14 cellular contexts compared by ENCODE assay signal in the genomic region with DNA sequence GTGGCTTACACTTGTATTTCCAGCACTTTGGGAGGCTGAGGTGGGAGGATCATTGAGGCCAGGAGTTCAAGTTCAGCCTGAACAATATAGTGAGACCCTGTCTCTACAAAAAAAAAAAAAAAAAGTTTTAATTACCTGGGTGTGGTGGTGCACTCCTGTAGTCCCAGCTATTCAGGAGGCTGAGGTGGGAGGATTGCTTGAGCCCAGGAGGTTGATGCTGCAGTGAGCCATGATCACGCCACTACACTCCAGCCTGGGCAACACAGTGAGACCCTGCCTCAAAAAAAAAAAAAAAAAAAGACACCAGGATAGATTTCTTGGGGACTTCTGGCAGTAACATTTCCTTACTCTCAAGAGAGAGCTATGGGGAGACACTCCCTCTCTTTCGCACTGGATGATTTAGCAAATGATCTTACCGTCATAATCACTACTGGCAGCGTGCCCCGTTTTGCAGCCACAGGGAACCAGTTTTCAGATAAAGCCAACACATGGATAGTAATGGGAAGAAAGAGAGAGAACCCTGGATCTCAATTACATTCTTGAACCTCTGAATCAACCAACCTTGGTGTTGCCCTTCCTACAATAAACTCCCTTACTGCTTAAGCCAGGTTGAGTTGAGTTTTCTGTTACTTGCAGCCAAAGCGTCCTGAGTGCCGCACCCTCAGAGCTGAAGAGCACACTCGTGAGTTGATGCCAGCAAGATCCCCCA. TPM values are rescaled to one million over a fixed set of nuclear protein-coding genes. Genes with fewer than 3 reads are reported as not detected.
A peak's percentile ranks its signal among the peaks of the same experiment; 100 is the strongest.
DNase-seq lines count a peak whose midpoint lies in the region; ATAC-seq, FAIRE-seq and TF ChIP-seq lines count a peak whose summit lies in the region.
"Had no signal": no experiment of that assay in that cellular context is flagged by ENCODE, and none has a peak within 500 bp of the region (broad histone marks: within the 10 kb centered on the region; RNA-seq: fewer than 3 reads in every experiment).

No MANE protein-coding gene starts in this region.

- 43 to 51% methylated on average over 8 of the region's 8 CpGs for WGBS in esophagus squamous epithelium, 2 donors
- 19 to 44% methylated on average over 6 to 8 of the region's 8 CpGs for WGBS in transverse colon (ENCODE audit: low coverage in 1 of 2), 2 donors

- H3K4me3 ChIP-seq in esophagus squamous epithelium (no peak overlapping the region), transverse colon (no peak overlapping the region), upper lobe of right lung (no peak overlapping the region)
- H3K4me3 ChIP-seq: BLaER1 treated with 17β-estradiol and CSF1 and Interleukin-3, amounts not matched to agents 10 nM and 100 nM had no signal

- peak overlapping the region; percentile 41 for H3K27ac Mint-ChIP-seq in activated naive CD8-positive, alpha-beta T cell
- H3K27ac Mint-ChIP-seq in activated naive CD8-positive, alpha-beta T cell treated with anti-CD3 and anti-CD28 coated beads for 36 hours = no peak overlapping the region

- no peaks in the 10 kb centered on the region for H3K36me3 Mint-ChIP-seq in activated naive CD8-positive, alpha-beta T cell
- no peaks in the 10 kb centered on the region for H3K36me3 Mint-ChIP-seq in activated naive CD8-positive, alpha-beta T cell treated with anti-CD3 and anti-CD28 coated beads for 36 hours

- intact Hi-C loops in esophagus squamous epithelium (cut with DNase I) (no loop called here), transverse colon (cut with DNase I; ENCODE audit: low total_unique reads) (no loop called here), upper lobe of right lung (cut with DNase I) (no loop called here)

- TF ChIP-seq CTCF in esophagus squamous epithelium (IDR thresholded peaks at IDR 0.05) (no peak), transverse colon (IDR thresholded peaks at IDR 0.05) (no peak), upper lobe of right lung (IDR thresholded peaks at IDR 0.05) (no peak)

- no peak for DNase-seq in activated naive CD8-positive, alpha-beta T cell treated with anti-CD3 and anti-CD28 coated beads for 36 hours
- DNase-seq in RCC 7860 (ENCODE audit: low spot score) (peak; percentile 86), esophagus squamous epithelium (lab: John Stamatoyannopoulos, UW) (no peak), transverse colon (peak; percentile 79), upper lobe of right lung (no peak), AG08395 (ENCODE audit: low spot score) (no peak)
- DNase-seq: activated CD8-positive, alpha-beta memory T cell treated with anti-CD3 and anti-CD28 coated beads, Interleukin-2, amount 50 U/mL, for 48 hours; foreskin melanocyte; NCI-H1092 had no signal

- H3K27me3 ChIP-seq in esophagus squamous epithelium (no peaks in the 10 kb centered on the region), transverse colon (no peaks in the 10 kb centered on the region), upper lobe of right lung (no peaks in the 10 kb centered on the region)
- H3K27me3 ChIP-seq: BLaER1 treated with 17β-estradiol and CSF1 and Interleukin-3, amounts not matched to agents 10 nM and 100 nM had no signal

- H3K4me3 Mint-ChIP-seq in activated naive CD8-positive, alpha-beta T cell = no peak overlapping the region
- no peak overlapping the region for H3K4me3 Mint-ChIP-seq in activated naive CD8-positive, alpha-beta T cell treated with anti-CD3 and anti-CD28 coated beads for 36 hours
- H3K4me3 Mint-ChIP-seq: central memory CD8-positive, alpha-beta T cell; neural crest cell had no signal

- TF ChIP-seq POLR2A in esophagus squamous epithelium (IDR thresholded peaks at IDR 0.05) (no peak), transverse colon (IDR thresholded peaks at IDR 0.05) (no peak)

- H3K9me3 Mint-ChIP-seq in activated naive CD8-positive, alpha-beta T cell (ENCODE audit: low read depth) = no peaks in the 10 kb centered on the region
- H3K9me3 Mint-ChIP-seq in activated naive CD8-positive, alpha-beta T cell treated with anti-CD3 and anti-CD28 coated beads for 36 hours = no peaks in the 10 kb centered on the region
- H3K9me3 Mint-ChIP-seq: central memory CD8-positive, alpha-beta T cell; neural crest cell had no signal

- in situ Hi-C loops in transverse colon (cut with MboI; ENCODE audit: low pct_ligation_motif_present in 1 of 4, low pct_unique_long_range_greater_than_20kb in 1 of 4, low sequenced_read_pairs in 3 of 4) = loop anchor here in 2 of 4 donors (25.0 kb wide), 1 partner anchor 245 kb away; a partner anchor contains a TSS

- ATAC-seq in upper lobe of right lung (no peak), HG02884 (IDR thresholded peaks at IDR 0.05; ENCODE audit: unreplicated experiment) (no peak)

- H3K4me1 Mint-ChIP-seq in activated naive CD8-positive, alpha-beta T cell (ENCODE audit: low read depth) = peaks cover 15% of the 10 kb centered on the region
- peaks cover 15% of the 10 kb centered on the region for H3K4me1 Mint-ChIP-seq in activated naive CD8-positive, alpha-beta T cell treated with anti-CD3 and anti-CD28 coated beads for 36 hours
- H3K4me1 Mint-ChIP-seq: central memory CD8-positive, alpha-beta T cell; neural crest cell had no signal

- H3K9me3 ChIP-seq in esophagus squamous epithelium (no peaks in the 10 kb centered on the region), transverse colon (no peaks in the 10 kb centered on the region), upper lobe of right lung (no peaks in the 10 kb centered on the region)
- H3K9me3 ChIP-seq: BLaER1 treated with 17β-estradiol and CSF1 and Interleukin-3, amounts not matched to agents 10 nM and 100 nM had no signal

- H3K4me1 ChIP-seq in esophagus squamous epithelium (peaks cover 3 to 40% (median 20%) of the 10 kb centered on the region in 3 donors), transverse colon (no peaks in the 10 kb centered on the region), upper lobe of right lung (no peaks in the 10 kb centered on the region)

- H3K36me3 ChIP-seq in esophagus squamous epithelium = no peaks in the 10 kb centered on the region
- H3K36me3 ChIP-seq in transverse colon = no peaks in the 10 kb centered on the region
- H3K36me3 ChIP-seq in upper lobe of right lung = no peaks in the 10 kb centered on the region
- H3K36me3 ChIP-seq: BLaER1 treated with 17β-estradiol and CSF1 and Interleukin-3, amounts not matched to agents 10 nM and 100 nM had no signal

- no peaks in the 10 kb centered on the region for H3K27me3 Mint-ChIP-seq in activated naive CD8-positive, alpha-beta T cell
- H3K27me3 Mint-ChIP-seq in activated naive CD8-positive, alpha-beta T cell treated with anti-CD3 and anti-CD28 coated beads for 36 hours = no peaks in the 10 kb centered on the region
- H3K27me3 Mint-ChIP-seq: central memory CD8-positive, alpha-beta T cell had no signal

- peak; percentile 79 for FAIRE-seq in RCC 7860 (lab: Jason Lieb, UNC)

- TF ChIP-seq EP300 in transverse colon (IDR thresholded peaks at IDR 0.05; ENCODE audit: low read depth) = no peak

- H3K27ac ChIP-seq in esophagus squamous epithelium = peak overlapping the region; percentile 83 to 90 (median 88)
- H3K27ac ChIP-seq in transverse colon = no peak overlapping the region
- H3K27ac ChIP-seq in upper lobe of right lung = no peak overlapping the region
- H3K27ac ChIP-seq: BLaER1 treated with 17β-estradiol and CSF1 and Interleukin-3, amounts not matched to agents 10 nM and 100 nM had no signal

RNA-seq across cellular contexts. Expression of a gene that starts 18.1 kb away (rescaled TPM):
- total RNA-seq in activated naive CD8-positive, alpha-beta T cell treated with anti-CD3 and anti-CD28 coated beads for 36 hours = 10 to 100 TPM; 53.0 to 54.0 TPM
- total RNA-seq in esophagus squamous epithelium = 10 to 100 TPM; 23.6 to 30.6 (median 29.0) TPM
- total RNA-seq in transverse colon = 10 to 100 TPM; 19.3 to 34.8 (median 28.8) TPM
- 101 TPM for total RNA-seq in upper lobe of right lung

Comparison
In these comparisons a context has a peak if more than half of its experiments do, and no peak if none do; other contexts are left out.
1. DNase-seq: peak in RCC 7860 (single experiment) and transverse colon (single experiment); none in activated naive CD8-positive, alpha-beta T cell treated with anti-CD3 and anti-CD28 coated beads for 36 hours (single experiment), esophagus squamous epithelium (single experiment), upper lobe of right lung (single experiment) and AG08395 (single experiment).
2. H3K27ac ChIP-seq: peak in esophagus squamous epithelium (4 of 4); none in transverse colon (0 of 4) and upper lobe of right lung (single experiment).